In the genomic region with DNA sequence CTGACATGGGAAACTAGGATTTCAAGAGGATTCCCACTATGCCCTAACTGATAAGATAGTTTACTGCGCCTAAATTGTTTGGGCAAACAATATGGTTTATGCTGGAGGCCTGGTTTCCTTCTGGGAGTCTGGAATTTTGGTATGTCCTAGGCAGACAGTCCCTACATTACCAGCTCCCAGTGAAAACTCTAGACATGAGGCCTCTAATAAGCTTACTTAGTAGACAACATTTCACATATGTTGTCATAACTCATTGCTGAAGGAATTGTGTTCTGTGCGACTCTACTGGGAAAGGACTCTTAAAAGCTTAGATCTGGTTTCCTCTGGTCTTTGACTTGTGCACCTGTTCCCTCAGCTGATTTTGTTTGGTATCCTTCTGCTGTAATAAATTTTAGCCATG, we compare ENCODE assay signal across 19 cellular contexts.
"Had no signal": no experiment of that assay in that cellular context is flagged by ENCODE, and none has a peak within 500 bp of the region (broad histone marks: within the 10 kb centered on the region; RNA-seq: fewer than 3 reads in every experiment).

No MANE protein-coding gene starts in this region.

- H3K27me3 ChIP-seq: brain microvascular endothelial cell, foreskin keratinocyte, tibial artery, vagina had no signal

- ATAC-seq: activated CD4-positive, CD25-positive, alpha-beta regulatory T cell treated with anti-CD3 and anti-CD28 coated beads, Interleukin-2, amount 50 U/mL, for 24 hours; foreskin keratinocyte; left colon; natural killer cell treated with Interleukin-12 subunit alpha and Interleukin-12 subunit beta and Interleukin-15 and Interleukin-18, amount 100 ng/mL, for 72 hours; stimulated activated naive B cell treated with anti-CD40 and anti-IgM and Interleukin-4, amounts not matched to agents 10 μg/mL and 1 μg/mL and 100 μg/mL, for 72 hours had no signal

- DNase-seq: activated naive CD4-positive, alpha-beta T cell; activated naive CD8-positive, alpha-beta T cell treated with anti-CD3 and anti-CD28 coated beads, Interleukin-2, amount 10 ng/mL, durations not matched to agents 7 days and 5 days; brain microvascular endothelial cell; cerebellar nuclear complex; effector CD8-positive, alpha-beta T cell; foreskin keratinocyte; left colon; mammary epithelial cell; occipital lobe; stimulated activated CD4-positive, alpha-beta T cell treated with anti-CD3 and anti-CD28 coated beads, Interleukin-15, amount 100 ng/mL, for 24 hours; stimulated activated CD4-positive, alpha-beta T cell treated with anti-CD3 and anti-CD28 coated beads, Interleukin-4, amount 100 ng/mL, for 1 hour; stimulated activated naive B cell treated with anti-CD40 and anti-IgM and Interleukin-4, amounts not matched to agents 10 μg/mL and 1 μg/mL and 100 μg/mL, for 72 hours; T-helper 1 cell; T1000; tibial artery had no signal

- H3K4me1 ChIP-seq: foreskin keratinocyte, prostate gland, vagina had no signal

- H3K27ac ChIP-seq: brain microvascular endothelial cell, foreskin keratinocyte, prostate gland, tibial artery, vagina had no signal

- H3K4me3 ChIP-seq: prostate gland, tibial artery, vagina had no signal

- H3K9me3 ChIP-seq: prostate gland, tibial artery, vagina had no signal

- H3K36me3 ChIP-seq: brain microvascular endothelial cell, prostate gland, vagina had no signal
